ENCODE assay signal across 8 cellular contexts in the genomic region with DNA sequence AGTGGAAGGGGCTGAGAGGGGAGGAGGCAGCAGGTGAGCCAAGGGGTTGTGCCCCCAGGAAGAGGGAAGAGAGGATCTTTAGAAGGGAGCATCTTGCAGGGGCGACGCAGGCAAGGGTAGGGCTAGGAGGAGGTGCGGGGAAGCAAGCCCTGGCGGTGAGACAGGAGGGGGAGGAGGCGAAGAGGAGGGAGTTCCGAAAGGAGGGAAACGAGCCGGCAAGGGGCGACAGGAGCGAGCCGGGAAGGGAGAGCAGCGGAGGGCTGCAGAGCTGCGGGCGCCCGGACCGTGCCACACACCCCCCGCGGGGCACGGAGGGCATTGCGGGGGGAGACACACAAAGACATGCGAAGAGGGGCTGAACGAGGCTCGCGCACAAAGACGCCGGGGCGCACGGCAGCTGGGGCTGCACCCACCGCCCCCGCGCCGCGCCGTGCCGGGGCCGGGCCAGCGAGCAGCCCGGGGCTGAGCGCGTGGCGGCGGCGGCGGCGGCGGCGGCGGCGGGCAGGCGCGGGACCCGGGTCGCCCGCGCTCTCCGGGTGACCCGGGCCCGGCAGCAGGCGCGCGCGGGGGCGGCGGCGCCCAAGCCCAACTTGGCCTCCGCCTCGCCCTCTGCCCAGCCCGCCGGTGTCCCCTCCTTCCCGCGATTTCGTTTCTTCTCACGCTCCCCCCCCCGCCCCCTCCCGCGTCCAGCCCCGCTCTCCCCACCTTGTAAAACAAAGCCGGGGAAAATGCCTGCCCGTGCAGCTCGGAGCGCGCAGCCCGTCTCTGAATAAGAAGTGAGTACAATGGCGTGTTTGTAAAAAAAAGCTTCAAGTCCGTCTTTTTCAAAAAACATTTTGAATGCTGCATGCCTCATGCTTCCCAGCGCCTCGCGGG. TPM values are rescaled to one million over a fixed set of nuclear protein-coding genes. Genes with fewer than 3 reads are reported as not detected.
DNase-seq lines count a peak whose midpoint lies in the region; ATAC-seq, FAIRE-seq and TF ChIP-seq lines count a peak whose summit lies in the region.

A gene with protein sequence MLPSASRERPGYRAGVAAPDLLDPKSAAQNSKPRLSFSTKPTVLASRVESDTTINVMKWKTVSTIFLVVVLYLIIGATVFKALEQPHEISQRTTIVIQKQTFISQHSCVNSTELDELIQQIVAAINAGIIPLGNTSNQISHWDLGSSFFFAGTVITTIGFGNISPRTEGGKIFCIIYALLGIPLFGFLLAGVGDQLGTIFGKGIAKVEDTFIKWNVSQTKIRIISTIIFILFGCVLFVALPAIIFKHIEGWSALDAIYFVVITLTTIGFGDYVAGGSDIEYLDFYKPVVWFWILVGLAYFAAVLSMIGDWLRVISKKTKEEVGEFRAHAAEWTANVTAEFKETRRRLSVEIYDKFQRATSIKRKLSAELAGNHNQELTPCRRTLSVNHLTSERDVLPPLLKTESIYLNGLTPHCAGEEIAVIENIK (plus strand): TSS at position 206 of the 876 bp plus-strand sequence. CDS start 649 bp downstream, at position 855.

- peak within 1 kb of the TSS; percentile 86 for H2AFZ ChIP-seq in astrocyte (ENCODE audit: low read depth, low read length)

- intact Hi-C loops in kidney (cut with DNase I): no loop called here
- intact Hi-C loops in thyroid gland (cut with DNase I): no loop called here

- H3K36me3 ChIP-seq in cardiac muscle cell (no peaks in the 10 kb centered on the region), right atrium auricular region (no peaks in the 10 kb centered on the region), astrocyte (ENCODE audit: insufficient read depth, low read length) (no peaks in the 10 kb centered on the region), kidney (ENCODE audit: control insufficient read depth in 1 of 2, insufficient read depth in 2 of 2, low read length in 2 of 2) (no peaks in the 10 kb centered on the region), thyroid gland (no peaks in the 10 kb centered on the region)

- H3K79me2 ChIP-seq in astrocyte (ENCODE audit: insufficient read depth, low read length): no peaks in the 10 kb centered on the region

- H3K9ac ChIP-seq in astrocyte (ENCODE audit: low read length) (peak within 1 kb of the TSS; percentile 74), kidney (ENCODE audit: low read length in 2 of 2) (no peak within 1 kb of the TSS)

- H3K4me3 ChIP-seq in cardiac muscle cell (peak within 1 kb of the TSS; percentile 44), right atrium auricular region (peak within 1 kb of the TSS in 1 of 2 donors; percentile 35), astrocyte (ENCODE audit: insufficient read depth, low read depth, low read length) (peak within 1 kb of the TSS; percentile 77), kidney (ENCODE audit: low read length in 2 of 2) (peak within 1 kb of the TSS in 1 of 2 donors; percentile 43), thyroid gland (replicated peaks in 1 of 3) (peak within 1 kb of the TSS; percentile 29 to 61 (median 45))

- H3K27me3 Mint-ChIP-seq in astrocyte (ENCODE audit: low read depth, unreplicated experiment) (peaks cover 65% of the 10 kb centered on the region), immature natural killer cell (ENCODE audit: low read depth in 3 of 3) (peaks cover 2 to 8% (median 8%) of the 10 kb centered on the region in 3 donors)

- H3K4me1 Mint-ChIP-seq in astrocyte (ENCODE audit: low read depth, unreplicated experiment): no peaks in the 10 kb centered on the region
- no peaks in the 10 kb centered on the region for H3K4me1 Mint-ChIP-seq in immature natural killer cell

- H3K27ac ChIP-seq in cardiac muscle cell (no peak within 1 kb of the TSS), right atrium auricular region (no peak within 1 kb of the TSS), astrocyte (ENCODE audit: low read depth, low read length) (no peak within 1 kb of the TSS), kidney (ENCODE audit: low read depth in 2 of 2, low read length in 2 of 2) (no peak within 1 kb of the TSS), thyroid gland (no peak within 1 kb of the TSS)

- DNase-seq in cardiac muscle cell (ENCODE audit: low read depth in 1 of 2, low spot score in 1 of 2) (peak; percentile 22 to 37), right atrium auricular region (ENCODE audit: low spot score) (no peak), astrocyte (ENCODE audit: low read depth) (peak; percentile 10), kidney (peak; percentile 65), thyroid gland (peak; percentile 26 to 51), immature natural killer cell (no peak)
- DNase-seq in stimulated activated CD4-positive, alpha-beta T cell treated with anti-CD3 and anti-CD28 coated beads, Interleukin-4, amount 100 ng/mL, for 24 hours: no peak

- TF ChIP-seq POLR2A in thyroid gland (IDR thresholded peaks at IDR 0.05): no peak

- no peak for TF ChIP-seq CTCF in cardiac muscle cell (IDR thresholded peaks at IDR 0.05; ENCODE audit: low read depth, low read length)
- no peak for TF ChIP-seq CTCF in right atrium auricular region (IDR thresholded peaks at IDR 0.05)
- no peak for TF ChIP-seq CTCF in astrocyte (IDR thresholded peaks at IDR 0.05; ENCODE audit: insufficient read depth, low read depth, low read length)
- no peak for TF ChIP-seq CTCF in kidney (IDR thresholded peaks at IDR 0.05; ENCODE audit: borderline replicate concordance, extremely low read depth, insufficient read depth)
- no peak for TF ChIP-seq CTCF in thyroid gland (IDR thresholded peaks at IDR 0.05)

- no peaks in the 10 kb centered on the region for H4K20me1 ChIP-seq in astrocyte (ENCODE audit: insufficient read depth, low read length)

- H3K4me1 ChIP-seq in cardiac muscle cell (ENCODE audit: low read depth) (no peaks in the 10 kb centered on the region), right atrium auricular region (peaks cover 0 to 8% of the 10 kb centered on the region in 2 donors), astrocyte (ENCODE audit: insufficient read depth, low read length) (peaks cover 9% of the 10 kb centered on the region), kidney (ENCODE audit: control insufficient read depth in 1 of 2, insufficient read depth in 1 of 2, low read depth in 1 of 2, low read length in 2 of 2) (no peaks in the 10 kb centered on the region), thyroid gland (peaks cover under 1 to 14% of the 10 kb centered on the region in 2 donors)

- no peak within 1 kb of the TSS for H3K27ac Mint-ChIP-seq in astrocyte (ENCODE audit: unreplicated experiment)
- H3K27ac Mint-ChIP-seq in immature natural killer cell: no peak within 1 kb of the TSS

- WGBS in thyroid gland, 2 donors: 1 to 2% methylated on average over 37 to 42 of the region's 88 CpGs

- FAIRE-seq in astrocyte (lab: Jason Lieb, UNC) (no peak), kidney (lab: Jason Lieb, UNC) (no peak)

- H3K4me3 Mint-ChIP-seq in astrocyte (ENCODE audit: unreplicated experiment) (peak within 1 kb of the TSS; percentile 82), immature natural killer cell (no peak within 1 kb of the TSS)

- H3K9me3 ChIP-seq in cardiac muscle cell (ENCODE audit: low read depth): no peaks in the 10 kb centered on the region
- no peaks in the 10 kb centered on the region for H3K9me3 ChIP-seq in right atrium auricular region
- no peaks in the 10 kb centered on the region for H3K9me3 ChIP-seq in astrocyte (ENCODE audit: insufficient read depth, low read depth, low read length)
- no peaks in the 10 kb centered on the region for H3K9me3 ChIP-seq in kidney (ENCODE audit: control insufficient read depth in 1 of 2, low read length in 2 of 2)
- no peaks in the 10 kb centered on the region for H3K9me3 ChIP-seq in thyroid gland

- H3K36me3 Mint-ChIP-seq in astrocyte (ENCODE audit: low read depth, unreplicated experiment): peaks cover 2% of the 10 kb centered on the region
- peaks cover 0 to 7% (median 0%) of the 10 kb centered on the region in 3 donors for H3K36me3 Mint-ChIP-seq in immature natural killer cell

- no peak for ATAC-seq in GM18517 (IDR thresholded peaks at IDR 0.05; ENCODE audit: unreplicated experiment)

- H3K4me2 ChIP-seq in astrocyte (ENCODE audit: low read length): peak within 1 kb of the TSS; percentile 99

- H3K9me3 Mint-ChIP-seq in astrocyte (ENCODE audit: unreplicated experiment): peaks cover 3% of the 10 kb centered on the region
- H3K9me3 Mint-ChIP-seq in immature natural killer cell: peaks cover 4 to 41% (median 18%) of the 10 kb centered on the region in 6 donors

- H3K27me3 ChIP-seq in cardiac muscle cell: peaks cover 100% of the 10 kb centered on the region
- peaks cover 7 to 13% of the 10 kb centered on the region in 2 donors for H3K27me3 ChIP-seq in right atrium auricular region
- no peaks in the 10 kb centered on the region for H3K27me3 ChIP-seq in astrocyte (ENCODE audit: insufficient read depth, low read length)
- H3K27me3 ChIP-seq in thyroid gland: no peaks in the 10 kb centered on the region

RNA-seq across cellular contexts. Expression of the gene that starts here (rescaled TPM):
- total RNA-seq in cardiac muscle cell (not detected in 2 replicates), right atrium auricular region (under 1 TPM in 1 of 2 donors, not detected in 1; 0.12 TPM), astrocyte (0.16 TPM in 1 of 2 replicates, not detected in the other), kidney (1.4 TPM), thyroid gland (10 to 100 TPM in 3 of 4 donors, 1 to 10 TPM in 1; 3.9 to 22.6 (median 21.2) TPM)
- polyA plus RNA-seq in cardiac muscle cell (not detected in 2 replicates), kidney (ENCODE audit: insufficient read depth, low read depth, low replicate concordance) (not detected), immature natural killer cell (not detected)

Comparison
In these comparisons a context has a peak if more than half of its experiments do, and no peak if none do; other contexts are left out.
1. Peak in DNase-seq and H3K4me3 ChIP-seq in cardiac muscle cell; RNA of the gene not detected or under 1 TPM.
2. Peak in DNase-seq, H3K4me3 ChIP-seq, H3K9ac ChIP-seq and H3K4me2 ChIP-seq in astrocyte; RNA of the gene not detected or under 1 TPM.
3. DNase-seq: peak in kidney (single experiment) and thyroid gland (2 of 2); none in right atrium auricular region (single experiment), stimulated activated CD4-positive, alpha-beta T cell treated with anti-CD3 and anti-CD28 coated beads, Interleukin-4, amount 100 ng/mL, for 24 hours (single experiment) and immature natural killer cell (0 of 3).